In genomic region chr17:80836658-80836965, GRCh38 we compare ENCODE assay signal across 20 cellular contexts.
A peak's percentile ranks its signal among the peaks of the same experiment; 100 is the strongest.
DNase-seq lines count a peak whose midpoint lies in the region; ATAC-seq, FAIRE-seq and TF ChIP-seq lines count a peak whose summit lies in the region.
"Had no signal": no experiment of that assay in that cellular context is flagged by ENCODE, and none has a peak within 500 bp of the region (broad histone marks: within the 10 kb centered on the region; RNA-seq: fewer than 3 reads in every experiment).

No MANE protein-coding gene starts in this region.

- DNase-seq in activated naive CD4-positive, alpha-beta T cell treated with anti-CD3 and anti-CD28 coated beads, Interleukin-2, amount 10 ng/mL, durations not matched to agents 7 days and 5 days: no peak
- no peak for DNase-seq in activated naive CD4-positive, alpha-beta T cell treated with Interleukin-2 at 50 U/mL for 16 hours
- DNase-seq in kidney (peak; percentile 56), dedifferentiated amniotic fluid mesenchymal stem cell (ENCODE audit: extremely low spot score) (no peak), GM19238 (ENCODE audit: insufficient read length, low spot score) (no peak), left cardiac atrium (no peak)
- DNase-seq in stimulated activated effector memory CD8-positive, alpha-beta T cell treated with anti-CD3 and anti-CD28 coated beads, Interleukin-12 subunit alpha, Interleukin-12 subunit beta, amount 100 ng/mL, for 72 hours (ENCODE audit: low spot score in 2 of 2): no peak
- DNase-seq: activated T-cell treated with anti-CD3 and anti-CD28 coated beads, Interleukin-2, amount 50 U/mL, for 4 hours; cerebellar nuclear complex; DMS79 treated with DMSO at 0.1 percent for 48 hours; GM23248; stimulated activated naive CD8-positive, alpha-beta T cell treated with anti-CD3 and anti-CD28 coated beads, Interleukin-15, amount 100 ng/mL, for 72 hours; upper lobe of right lung had no signal

- peaks cover 55% of the 10 kb centered on the region for H3K4me1 Mint-ChIP-seq in activated naive CD4-positive, alpha-beta T cell treated with anti-CD3 and anti-CD28 coated beads, Interleukin-2, amount 10 ng/mL, durations not matched to agents 7 days and 5 days
- peaks cover 7% of the 10 kb centered on the region for H3K4me1 Mint-ChIP-seq in activated T-helper 17 cell treated with anti-CD3 and anti-CD28 coated beads, Interleukin-2, amount 50 U/mL, for 72 hours
- peaks cover 26% of the 10 kb centered on the region for H3K4me1 Mint-ChIP-seq in stimulated activated effector memory CD8-positive, alpha-beta T cell treated with anti-CD3 and anti-CD28 coated beads, Interleukin-12 subunit alpha, Interleukin-12 subunit beta, amount 100 ng/mL, for 72 hours

- no peak overlapping the region for H3K9ac ChIP-seq in kidney (ENCODE audit: low read length in 2 of 2)
- H3K9ac ChIP-seq: GM23248, SK-N-SH had no signal

- TF ChIP-seq CTCF in kidney (IDR thresholded peaks at IDR 0.05; ENCODE audit: borderline replicate concordance, extremely low read depth, insufficient read depth): no peak

- no peaks in the 10 kb centered on the region for H3K9me3 ChIP-seq in kidney (ENCODE audit: control insufficient read depth in 1 of 2, low read length in 2 of 2)
- H3K9me3 ChIP-seq: right atrium auricular region, SK-N-SH, upper lobe of right lung had no signal

- no peaks in the 10 kb centered on the region for H3K36me3 ChIP-seq in kidney (ENCODE audit: control insufficient read depth in 1 of 2, insufficient read depth in 2 of 2, low read length in 2 of 2)
- H3K36me3 ChIP-seq: upper lobe of right lung had no signal

- H3K4me3 Mint-ChIP-seq in activated naive CD4-positive, alpha-beta T cell treated with anti-CD3 and anti-CD28 coated beads, Interleukin-2, amount 10 ng/mL, durations not matched to agents 7 days and 5 days: no peak overlapping the region
- no peak overlapping the region for H3K4me3 Mint-ChIP-seq in activated T-helper 17 cell treated with anti-CD3 and anti-CD28 coated beads, Interleukin-2, amount 50 U/mL, for 72 hours
- H3K4me3 Mint-ChIP-seq in stimulated activated effector memory CD8-positive, alpha-beta T cell treated with anti-CD3 and anti-CD28 coated beads, Interleukin-12 subunit alpha, Interleukin-12 subunit beta, amount 100 ng/mL, for 72 hours: no peak overlapping the region
- H3K4me3 Mint-ChIP-seq: activated T-cell treated with anti-CD3 and anti-CD28 coated beads, Interleukin-2, amount 50 U/mL, for 4 hours; stimulated activated naive CD8-positive, alpha-beta T cell treated with anti-CD3 and anti-CD28 coated beads, Interleukin-15, amount 100 ng/mL, for 72 hours had no signal

- no peak for FAIRE-seq in kidney (lab: Jason Lieb, UNC)
- FAIRE-seq: GM18507, HTR-8/SVneo, RCC 7860 had no signal

- intact Hi-C loops in kidney (cut with DNase I): no loop called here
- intact Hi-C loops in left cardiac atrium (cut with DNase I): loop anchor here in 1 of 2 donors (5.0 kb wide), 1 partner anchor 39 kb away; no protein-coding TSS in a partner anchor

- no peaks in the 10 kb centered on the region for H3K9me3 Mint-ChIP-seq in activated naive CD4-positive, alpha-beta T cell treated with anti-CD3 and anti-CD28 coated beads, Interleukin-2, amount 10 ng/mL, durations not matched to agents 7 days and 5 days
- H3K9me3 Mint-ChIP-seq in activated T-helper 17 cell treated with anti-CD3 and anti-CD28 coated beads, Interleukin-2, amount 50 U/mL, for 72 hours: no peaks in the 10 kb centered on the region
- H3K9me3 Mint-ChIP-seq in stimulated activated effector memory CD8-positive, alpha-beta T cell treated with anti-CD3 and anti-CD28 coated beads, Interleukin-12 subunit alpha, Interleukin-12 subunit beta, amount 100 ng/mL, for 72 hours: no peaks in the 10 kb centered on the region
- H3K9me3 Mint-ChIP-seq: activated T-cell treated with anti-CD3 and anti-CD28 coated beads, Interleukin-2, amount 50 U/mL, for 4 hours; stimulated activated naive CD8-positive, alpha-beta T cell treated with anti-CD3 and anti-CD28 coated beads, Interleukin-15, amount 100 ng/mL, for 72 hours had no signal

- CTCF ChIA-PET in activated naive CD4-positive, alpha-beta T cell treated with anti-CD3 and anti-CD28 coated beads, Interleukin-2, amount 10 ng/mL, durations not matched to agents 7 days and 5 days (lab: Charles Lee): no interaction called here

- no peak overlapping the region for H3K4me3 ChIP-seq in kidney (ENCODE audit: low read length in 2 of 2)
- H3K4me3 ChIP-seq: GM23248, right atrium auricular region, upper lobe of right lung had no signal

- no peak for ATAC-seq in activated T-helper 17 cell treated with anti-CD3 and anti-CD28 coated beads, Interleukin-2, amount 50 U/mL, for 72 hours (replicated peaks)
- no peak for ATAC-seq in stimulated activated effector memory CD8-positive, alpha-beta T cell treated with anti-CD3 and anti-CD28 coated beads, Interleukin-12 subunit alpha, Interleukin-12 subunit beta, amount 100 ng/mL, for 72 hours
- ATAC-seq in left cardiac atrium: no peak
- ATAC-seq: activated T-cell treated with anti-CD3 and anti-CD28 coated beads, Interleukin-2, amount 50 U/mL, for 4 hours; stimulated activated naive CD8-positive, alpha-beta T cell treated with anti-CD3 and anti-CD28 coated beads, Interleukin-15, amount 100 ng/mL, for 72 hours; upper lobe of right lung had no signal

- peak overlapping the region; percentile 75 for H3K27ac Mint-ChIP-seq in activated naive CD4-positive, alpha-beta T cell treated with anti-CD3 and anti-CD28 coated beads, Interleukin-2, amount 10 ng/mL, durations not matched to agents 7 days and 5 days
- H3K27ac Mint-ChIP-seq in activated T-helper 17 cell treated with anti-CD3 and anti-CD28 coated beads, Interleukin-2, amount 50 U/mL, for 72 hours: peak overlapping the region; percentile 83
- peak overlapping the region; percentile 77 for H3K27ac Mint-ChIP-seq in stimulated activated effector memory CD8-positive, alpha-beta T cell treated with anti-CD3 and anti-CD28 coated beads, Interleukin-12 subunit alpha, Interleukin-12 subunit beta, amount 100 ng/mL, for 72 hours

- no peak overlapping the region for H3K27ac ChIP-seq in kidney (ENCODE audit: low read depth in 2 of 2, low read length in 2 of 2)
- H3K27ac ChIP-seq: C4-2B, GM23248, right atrium auricular region, upper lobe of right lung had no signal

- H3K27me3 Mint-ChIP-seq in activated naive CD4-positive, alpha-beta T cell treated with anti-CD3 and anti-CD28 coated beads, Interleukin-2, amount 10 ng/mL, durations not matched to agents 7 days and 5 days: no peaks in the 10 kb centered on the region
- no peaks in the 10 kb centered on the region for H3K27me3 Mint-ChIP-seq in activated T-helper 17 cell treated with anti-CD3 and anti-CD28 coated beads, Interleukin-2, amount 50 U/mL, for 72 hours
- H3K27me3 Mint-ChIP-seq: stimulated activated naive CD8-positive, alpha-beta T cell treated with anti-CD3 and anti-CD28 coated beads, Interleukin-15, amount 100 ng/mL, for 72 hours had no signal

- peaks cover 0 to 7% of the 10 kb centered on the region in 2 donors for H3K4me1 ChIP-seq in kidney (ENCODE audit: control insufficient read depth in 1 of 2, insufficient read depth in 1 of 2, low read depth in 1 of 2, low read length in 2 of 2)

- H3K36me3 Mint-ChIP-seq in activated naive CD4-positive, alpha-beta T cell treated with anti-CD3 and anti-CD28 coated beads, Interleukin-2, amount 10 ng/mL, durations not matched to agents 7 days and 5 days: peaks cover 41% of the 10 kb centered on the region
- peaks cover 24% of the 10 kb centered on the region for H3K36me3 Mint-ChIP-seq in activated T-helper 17 cell treated with anti-CD3 and anti-CD28 coated beads, Interleukin-2, amount 50 U/mL, for 72 hours (ENCODE audit: low read depth)
- peaks cover 26% of the 10 kb centered on the region for H3K36me3 Mint-ChIP-seq in stimulated activated effector memory CD8-positive, alpha-beta T cell treated with anti-CD3 and anti-CD28 coated beads, Interleukin-12 subunit alpha, Interleukin-12 subunit beta, amount 100 ng/mL, for 72 hours
